Comparison of ENCODE assay signal across 1 cellular context in the genomic region with DNA sequence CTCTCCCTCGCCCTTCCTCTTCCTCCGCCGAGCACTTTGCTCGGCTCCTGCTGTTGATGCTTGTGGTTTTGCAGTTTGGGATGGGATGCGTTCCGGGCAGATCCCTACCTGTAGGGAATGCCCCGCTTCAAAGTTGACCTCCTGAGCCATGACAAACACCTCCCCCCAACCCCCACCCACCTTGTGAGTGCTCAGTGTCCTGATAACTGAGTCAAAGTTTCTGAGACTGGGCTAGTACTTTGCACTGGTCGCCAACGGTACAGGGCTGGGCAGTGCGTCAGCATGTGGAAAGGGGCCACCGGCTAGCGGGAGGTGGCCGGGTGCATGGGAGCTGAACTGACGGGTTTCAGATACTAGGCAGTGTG.
TF ChIP-seq lines count a peak whose summit lies in the region.

No MANE protein-coding gene starts in this region.

TF ChIP-seq in HepG2, 621 proteins besides CTCF, POLR2A, EP300 and RAD21 (continued from another document):
- TF ChIP-seq, protein P1, sequence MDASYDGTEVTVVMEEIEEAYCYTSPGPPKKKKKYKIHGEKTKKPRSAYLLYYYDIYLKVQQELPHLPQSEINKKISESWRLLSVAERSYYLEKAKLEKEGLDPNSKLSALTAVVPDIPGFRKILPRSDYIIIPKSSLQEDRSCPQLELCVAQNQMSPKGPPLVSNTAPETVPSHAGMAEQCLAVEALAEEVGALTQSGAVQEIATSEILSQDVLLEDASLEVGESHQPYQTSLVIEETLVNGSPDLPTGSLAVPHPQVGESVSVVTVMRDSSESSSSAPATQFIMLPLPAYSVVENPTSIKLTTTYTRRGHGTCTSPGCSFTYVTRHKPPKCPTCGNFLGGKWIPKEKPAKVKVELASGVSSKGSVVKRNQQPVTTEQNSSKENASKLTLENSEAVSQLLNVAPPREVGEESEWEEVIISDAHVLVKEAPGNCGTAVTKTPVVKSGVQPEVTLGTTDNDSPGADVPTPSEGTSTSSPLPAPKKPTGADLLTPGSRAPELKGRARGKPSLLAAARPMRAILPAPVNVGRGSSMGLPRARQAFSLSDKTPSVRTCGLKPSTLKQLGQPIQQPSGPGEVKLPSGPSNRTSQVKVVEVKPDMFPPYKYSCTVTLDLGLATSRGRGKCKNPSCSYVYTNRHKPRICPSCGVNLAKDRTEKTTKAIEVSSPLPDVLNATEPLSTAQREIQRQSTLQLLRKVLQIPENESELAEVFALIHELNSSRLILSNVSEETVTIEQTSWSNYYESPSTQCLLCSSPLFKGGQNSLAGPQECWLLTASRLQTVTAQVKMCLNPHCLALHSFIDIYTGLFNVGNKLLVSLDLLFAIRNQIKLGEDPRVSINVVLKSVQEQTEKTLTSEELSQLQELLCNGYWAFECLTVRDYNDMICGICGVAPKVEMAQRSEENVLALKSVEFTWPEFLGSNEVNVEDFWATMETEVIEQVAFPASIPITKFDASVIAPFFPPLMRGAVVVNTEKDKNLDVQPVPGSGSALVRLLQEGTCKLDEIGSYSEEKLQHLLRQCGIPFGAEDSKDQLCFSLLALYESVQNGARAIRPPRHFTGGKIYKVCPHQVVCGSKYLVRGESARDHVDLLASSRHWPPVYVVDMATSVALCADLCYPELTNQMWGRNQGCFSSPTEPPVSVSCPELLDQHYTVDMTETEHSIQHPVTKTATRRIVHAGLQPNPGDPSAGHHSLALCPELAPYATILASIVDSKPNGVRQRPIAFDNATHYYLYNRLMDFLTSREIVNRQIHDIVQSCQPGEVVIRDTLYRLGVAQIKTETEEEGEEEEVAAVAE (CRISPR knock-in tag; IDR thresholded peaks at IDR 0.05; ENCODE audit: borderline replicate concordance) = no peak
- TF ChIP-seq ZNF678 (CRISPR knock-in tag; IDR thresholded peaks at IDR 0.05) (no peak), ZNF460 (CRISPR knock-in tag; IDR thresholded peaks at IDR 0.05; ENCODE audit: borderline replicate concordance) (no peak), RCOR2 (CRISPR knock-in tag; IDR thresholded peaks at IDR 0.05) (no peak), CHD2 (IDR thresholded peaks at IDR 0.05; ENCODE audit: low read depth, low read length) (no peak)
